8 cellular contexts compared by ENCODE assay signal in the genomic region with DNA sequence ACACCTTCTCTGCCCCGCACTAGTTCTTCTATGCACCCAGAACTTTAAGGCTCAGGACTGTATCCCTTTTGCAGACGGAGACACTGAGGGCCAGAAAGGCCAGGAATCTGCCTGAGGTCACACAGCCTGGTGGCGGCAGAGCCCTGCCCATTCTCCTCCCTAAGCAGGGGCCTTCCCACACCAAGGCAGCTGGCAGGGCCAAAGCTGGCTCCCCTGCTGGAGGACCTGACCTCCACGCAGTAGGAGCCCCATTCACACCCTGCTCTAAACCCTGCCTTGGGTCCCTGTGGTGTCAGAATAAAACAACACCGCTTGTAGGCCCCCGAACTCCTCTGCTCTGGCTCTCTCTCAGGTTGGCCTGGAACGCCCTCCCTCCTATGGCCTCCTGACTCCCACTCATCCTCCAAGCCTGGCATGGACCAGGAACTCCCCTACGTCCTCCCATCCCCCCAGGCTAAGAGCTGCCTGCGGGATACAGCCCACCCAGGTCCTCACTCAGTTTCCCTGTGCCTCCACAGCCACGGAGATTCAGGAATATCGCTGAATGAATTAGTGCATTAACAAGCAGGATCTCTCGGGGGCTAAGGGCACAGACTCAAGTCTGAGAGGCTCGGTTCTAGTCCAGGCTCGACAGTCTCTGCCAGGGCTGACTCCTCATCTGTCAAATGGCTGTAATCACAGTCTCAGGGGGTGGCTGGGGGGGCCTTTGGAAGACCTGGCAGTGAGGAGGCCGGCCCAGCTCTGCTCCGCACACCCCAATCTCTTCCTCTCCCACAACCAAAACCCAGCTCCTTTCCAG. TPM values are rescaled to one million over a fixed set of nuclear protein-coding genes. Genes with fewer than 3 reads are reported as not detected.
DNase-seq lines count a peak whose midpoint lies in the region; ATAC-seq and TF ChIP-seq lines count a peak whose summit lies in the region.

No MANE protein-coding gene starts in this region.

- H3K27ac Mint-ChIP-seq in nephron progenitor cell: peak overlapping the region; percentile 97

- H3K36me3 ChIP-seq in cardiac muscle cell (peaks cover 30% of the 10 kb centered on the region), esophagus muscularis mucosa (peaks cover 38 to 51% (median 45%) of the 10 kb centered on the region in 4 donors), urinary bladder (ENCODE audit: insufficient read depth) (peaks cover 10% of the 10 kb centered on the region)

- peaks cover 3% of the 10 kb centered on the region for H3K27me3 Mint-ChIP-seq in nephron progenitor cell (ENCODE audit: low read depth, poor library complexity)

- no peak for TF ChIP-seq POLR2A in esophagus muscularis mucosa (IDR thresholded peaks at IDR 0.05; ENCODE audit: low read depth)

- H3K4me1 Mint-ChIP-seq in nephron progenitor cell: peaks cover 35% of the 10 kb centered on the region

- no peak for TF ChIP-seq EP300 in esophagus muscularis mucosa (IDR thresholded peaks at IDR 0.05)

- H3K9me3 ChIP-seq in cardiac muscle cell (ENCODE audit: low read depth): no peaks in the 10 kb centered on the region
- H3K9me3 ChIP-seq in esophagus muscularis mucosa: peaks cover 0 to 12% (median 5%) of the 10 kb centered on the region in 4 donors

- H3K4me1 ChIP-seq in cardiac muscle cell (ENCODE audit: low read depth): peaks cover 13% of the 10 kb centered on the region
- peaks cover 30 to 50% (median 48%) of the 10 kb centered on the region in 4 donors for H3K4me1 ChIP-seq in esophagus muscularis mucosa
- no peaks in the 10 kb centered on the region for H3K4me1 ChIP-seq in urinary bladder (ENCODE audit: insufficient read depth)

- no peaks in the 10 kb centered on the region for H3K27me3 ChIP-seq in cardiac muscle cell
- H3K27me3 ChIP-seq in esophagus muscularis mucosa: no peaks in the 10 kb centered on the region

- TF ChIP-seq CTCF in cardiac muscle cell (IDR thresholded peaks at IDR 0.05; ENCODE audit: low read depth, low read length): no peak
- TF ChIP-seq CTCF in esophagus muscularis mucosa (IDR thresholded peaks at IDR 0.05): no peak
- TF ChIP-seq CTCF in nephron progenitor cell (IDR thresholded peaks at IDR 0.05): no peak

- H3K9me3 Mint-ChIP-seq in nephron progenitor cell: peaks cover 34% of the 10 kb centered on the region

- H3K36me3 Mint-ChIP-seq in nephron progenitor cell (ENCODE audit: low read depth): peaks cover 51% of the 10 kb centered on the region

- H3K4me3 Mint-ChIP-seq in nephron progenitor cell: peak overlapping the region; percentile 88

- DNase-seq in cardiac muscle cell (ENCODE audit: low read depth in 1 of 2, low spot score in 1 of 2) (no peak), Right ventricle myocardium superior (no peak), esophagus muscularis mucosa (ENCODE audit: extremely low spot score) (no peak), nephron progenitor cell (no peak), NCI-H1694 treated with DMSO at 0.1 percent for 48 hours (lab: John Stamatoyannopoulos, UW) (no peak), cortex of kidney (lab: John Stamatoyannopoulos, UW) (no peak)

- H3K4me3 ChIP-seq in cardiac muscle cell (peak overlapping the region; percentile 18), esophagus muscularis mucosa (peak overlapping the region; percentile 97 to 99 (median 98)), urinary bladder (ENCODE audit: low read depth, low read length) (peak overlapping the region; percentile 26)

- WGBS in esophagus muscularis mucosa: 66% methylated on average over 16 of the region's 16 CpGs
- 64% methylated on average over 16 of the region's 16 CpGs for WGBS in urinary bladder

- H3K27ac ChIP-seq in cardiac muscle cell: peak overlapping the region; percentile 97
- H3K27ac ChIP-seq in esophagus muscularis mucosa (replicated peaks in 1 of 4): peak overlapping the region; percentile 94 to 99 (median 96)
- H3K27ac ChIP-seq in urinary bladder (ENCODE audit: low read depth): peak overlapping the region; percentile 24

- intact Hi-C loops in Right ventricle myocardium superior (cut with DNase I) (no loop called here), esophagus muscularis mucosa (cut with DNase I) (no loop called here)

- no peak for ATAC-seq in Right ventricle myocardium superior (ENCODE audit: poor library complexity)
- no peak for ATAC-seq in HG03520 (IDR thresholded peaks at IDR 0.05; ENCODE audit: unreplicated experiment)

RNA-seq across cellular contexts. Expression of gene ST6GALNAC6, which starts 2.8 kb away (rescaled TPM):
- total RNA-seq in cardiac muscle cell: 49.4 and 73.4 TPM in 2 replicates
- polyA plus RNA-seq in cardiac muscle cell: 53.0 and 85.2 TPM in 2 replicates
- total RNA-seq in Right ventricle myocardium superior: 38.2 TPM
- 100 to 1,000 TPM in 3 of 4 donors, 10 to 100 TPM in 1; 95.9 to 169 (median 125) TPM for total RNA-seq in esophagus muscularis mucosa
- total RNA-seq in urinary bladder: 17.7 TPM
- polyA plus RNA-seq in urinary bladder: 105 TPM

RNA-seq across cellular contexts. Expression of gene AK1, which starts 19.1 kb away (rescaled TPM):
- total RNA-seq in cardiac muscle cell (174 and 175 TPM in 2 replicates), Right ventricle myocardium superior (932 TPM), esophagus muscularis mucosa (10 to 100 TPM; 37.4 to 75.0 (median 56.0) TPM), urinary bladder (27.3 TPM)
- polyA plus RNA-seq in cardiac muscle cell (346 and 413 TPM in 2 replicates), urinary bladder (57.2 TPM)

RNA-seq across cellular contexts. Expression of gene ST6GALNAC4, which starts 20.2 kb away (rescaled TPM):
- 66.2 and 119 TPM in 2 replicates for total RNA-seq in cardiac muscle cell
- polyA plus RNA-seq in cardiac muscle cell: 48.8 and 71.4 TPM in 2 replicates
- total RNA-seq in Right ventricle myocardium superior: 18.1 TPM
- 10 to 100 TPM; 20.3 to 44.8 (median 35.9) TPM for total RNA-seq in esophagus muscularis mucosa
- 6.8 TPM for total RNA-seq in urinary bladder
- 35.1 TPM for polyA plus RNA-seq in urinary bladder

RNA-seq across cellular contexts. Expression of gene PIP5KL1, which starts 34.0 kb away (rescaled TPM):
- total RNA-seq in cardiac muscle cell (0.89 and 1.7 TPM in 2 replicates), Right ventricle myocardium superior (0.48 TPM), esophagus muscularis mucosa (1 to 10 TPM; 1.3 to 2.8 (median 2.2) TPM), urinary bladder (0.48 TPM)
- polyA plus RNA-seq in cardiac muscle cell (3.4 and 3.5 TPM in 2 replicates), urinary bladder (1.4 TPM)

RNA-seq across cellular contexts. Expression of gene DPM2, which starts 41.1 kb away (rescaled TPM):
- total RNA-seq in cardiac muscle cell: 26.1 and 35.6 TPM in 2 replicates
- 54.2 and 70.7 TPM in 2 replicates for polyA plus RNA-seq in cardiac muscle cell
- 9.9 TPM for total RNA-seq in Right ventricle myocardium superior
- 10 to 100 TPM in 1 of 4 donors, 1 to 10 TPM in 3; 6.6 to 13.3 (median 8.5) TPM for total RNA-seq in esophagus muscularis mucosa
- 7.5 TPM for total RNA-seq in urinary bladder
- 32.1 TPM for polyA plus RNA-seq in urinary bladder

Comparison
In these comparisons a context has a peak if more than half of its experiments do, and no peak if none do; other contexts are left out.
1. H3K27ac ChIP-seq: peak in every context shown above with its lines; median percentile 97 in cardiac muscle cell; 96 in esophagus muscularis mucosa; 24 in urinary bladder.
2. H3K4me3 ChIP-seq: peak in every context shown above with its lines; median percentile 98 in esophagus muscularis mucosa; 26 in urinary bladder; 18 in cardiac muscle cell.